Comparison of ENCODE assay signal across 9 cellular contexts in the genomic region with DNA sequence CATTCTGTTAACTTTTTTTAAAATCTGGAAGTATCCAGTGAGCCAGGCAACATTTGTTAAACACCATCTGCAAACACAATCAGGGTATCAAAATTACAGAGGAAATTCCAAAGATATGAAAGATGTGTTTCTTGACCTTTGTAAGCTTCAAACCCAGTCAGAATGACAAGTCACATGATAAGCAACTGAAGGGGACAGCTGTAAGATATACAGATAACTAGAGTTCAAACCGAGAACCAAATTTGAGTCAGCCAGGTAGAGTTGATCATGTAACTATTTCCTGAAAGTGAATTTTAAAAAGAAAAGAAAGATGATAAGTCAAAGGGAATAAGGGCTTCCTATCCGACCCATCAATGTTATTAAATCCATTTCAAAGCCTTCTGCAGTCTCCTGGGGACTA.
DNase-seq lines count a peak whose midpoint lies in the region; ATAC-seq and TF ChIP-seq lines count a peak whose summit lies in the region.
"Had no signal": no experiment of that assay in that cellular context is flagged by ENCODE, and none has a peak within 500 bp of the region (broad histone marks: within the 10 kb centered on the region; RNA-seq: fewer than 3 reads in every experiment).

No MANE protein-coding gene starts in this region.

- H4K20me1 ChIP-seq in OCI-LY7 (ENCODE audit: insufficient read depth, low read length): no peaks in the 10 kb centered on the region

- CTCF ChIA-PET in OCI-LY7 (lab: Charles Lee; ENCODE audit: unreplicated experiment): no interaction called here

- H3K9me2 ChIP-seq in OCI-LY7 (ENCODE audit: insufficient read depth, low read length): no peaks in the 10 kb centered on the region

- ATAC-seq in GM19351 (IDR thresholded peaks at IDR 0.05; ENCODE audit: unreplicated experiment) (peak; percentile 85), HG02763 (IDR thresholded peaks at IDR 0.05; ENCODE audit: unreplicated experiment) (peak; percentile 63), HG03520 (IDR thresholded peaks at IDR 0.05; ENCODE audit: unreplicated experiment) (peak; percentile 84)

- peak; percentile 19 for DNase-seq in GM10266 (ENCODE audit: extremely low spot score)
- no peak for DNase-seq in midbrain (lab: John Stamatoyannopoulos, UW)
- DNase-seq in iPS-NIHi7 (ENCODE audit: extremely low spot score): no peak
- DNase-seq in NOMO-1 treated with DMSO at 0.1 percent for 48 hours (lab: John Stamatoyannopoulos, UW; ENCODE audit: unreplicated experiment): no peak
- DNase-seq in OCI-LY7 (ENCODE audit: low spot score): no peak
- DNase-seq: stimulated activated naive CD4-positive, alpha-beta T cell had no signal

- H3K4me1 ChIP-seq in OCI-LY7 (ENCODE audit: insufficient read depth, low read length, poor library complexity, severe bottlenecking): no peaks in the 10 kb centered on the region

- POLR2A ChIA-PET in OCI-LY7 (lab: Charles Lee): interaction anchor here (0.7 to 1.2 kb wide), 2 partner anchors 10 to 421 kb away, joined by 3 to 4 read pairs; no protein-coding TSS in a partner anchor

- H3K4me3 ChIP-seq in OCI-LY7 (ENCODE audit: low read depth, low read length, poor library complexity, severe bottlenecking): no peak overlapping the region

- H3K9me3 ChIP-seq in OCI-LY7 (ENCODE audit: low read length): no peaks in the 10 kb centered on the region

- H3K27ac ChIP-seq in OCI-LY7 (ENCODE audit: low read depth, low read length, poor library complexity, severe bottlenecking): no peak overlapping the region

- intact Hi-C loops in OCI-LY7 (cut with micrococcal nuclease; ENCODE audit: unreplicated experiment): no loop called here

- no peak overlapping the region for H3K4me2 ChIP-seq in OCI-LY7 (ENCODE audit: low read length)

- BruUV-seq in OCI-LY7 (replicated peaks; lab: Mats Ljungman, UMichigan): no TSS peak

- H3K79me2 ChIP-seq in OCI-LY7 (ENCODE audit: insufficient read depth, low read depth, low read length): no peaks in the 10 kb centered on the region

- TF ChIP-seq CTCF in GM10266 (IDR thresholded peaks at IDR 0.05; ENCODE audit: control insufficient read depth, insufficient read depth, low read depth, missing control alignments) (no peak), OCI-LY7 (conservative IDR thresholded peaks at IDR 0.05; ENCODE audit: low read length) (no peak)

- H2AFZ ChIP-seq in OCI-LY7 (ENCODE audit: low read length): no peak overlapping the region

- no peaks in the 10 kb centered on the region for H3K36me3 ChIP-seq in OCI-LY7 (ENCODE audit: insufficient read depth, low read length)
